Comparison of ENCODE assay signal across 9 cellular contexts in genomic region chr1:248807067-248807737, GRCh38. TPM values are rescaled to one million over a fixed set of nuclear protein-coding genes. Genes with fewer than 3 reads are reported as not detected.
A peak's percentile ranks its signal among the peaks of the same experiment; 100 is the strongest.
DNase-seq lines count a peak whose midpoint lies in the region; ATAC-seq lines count a peak whose summit lies in the region.
"Had no signal": no experiment of that assay in that cellular context is flagged by ENCODE, and none has a peak within 500 bp of the region (broad histone marks: within the 10 kb centered on the region; RNA-seq: fewer than 3 reads in every experiment).

No MANE protein-coding gene starts in this region.

- H3K36me3 Mint-ChIP-seq in IgD-negative memory B cell: peaks cover 5% of the 10 kb centered on the region

- peaks cover 0 to 5% (median 2%) of the 10 kb centered on the region in 3 donors for H3K9me3 Mint-ChIP-seq in IgD-negative memory B cell
- H3K9me3 Mint-ChIP-seq: dendritic cell treated with granulocyte-macrophage colony-stimulating factor and Interleukin-4, amounts not matched to agents 40 ng/mL and 50 ng/mL, for 4 days had no signal

- H3K4me1 Mint-ChIP-seq in IgD-negative memory B cell: peaks cover 31 to 38% (median 31%) of the 10 kb centered on the region in 3 donors

- DNase-seq in GDM1 (lab: John Stamatoyannopoulos, UW) (peak; percentile 46), T-helper 1 cell (peak in 4 of 5 donors; percentile 29 to 50 (median 38)), T47D (ENCODE audit: low read depth in 1 of 2, low spot score in 1 of 2) (peak; percentile 26 to 68), kidney glomerular epithelial cell (lab: John Stamatoyannopoulos, UW) (peak; percentile 8), ureter (ENCODE audit: low spot score) (no peak)
- DNase-seq in stimulated activated CD4-positive, alpha-beta T cell treated with anti-CD3 and anti-CD28 coated beads, TNF-alpha, amount 100 ng/mL, for 24 hours (ENCODE audit: low read depth in 3 of 3): peak; percentile 17 to 57 (median 18)

- H3K4me3 Mint-ChIP-seq in IgD-negative memory B cell: peak overlapping the region in 2 of 4 donors; percentile 28 to 38
- H3K4me3 Mint-ChIP-seq: dendritic cell treated with granulocyte-macrophage colony-stimulating factor and Interleukin-4, amounts not matched to agents 40 ng/mL and 50 ng/mL, for 4 days had no signal

- H3K27ac Mint-ChIP-seq in IgD-negative memory B cell: peak overlapping the region in 2 of 3 donors; percentile 7 to 67

- ATAC-seq in GM21515 (IDR thresholded peaks at IDR 0.05; ENCODE audit: unreplicated experiment): peak; percentile 60

- no peaks in the 10 kb centered on the region for H3K27me3 Mint-ChIP-seq in IgD-negative memory B cell
- H3K27me3 Mint-ChIP-seq: dendritic cell treated with granulocyte-macrophage colony-stimulating factor and Interleukin-4, amounts not matched to agents 40 ng/mL and 50 ng/mL, for 4 days had no signal

- in situ Hi-C loops in T47D (cut with HindIII; ENCODE audit: low pct_unique_long_range_greater_than_20kb, low sequenced_read_pairs): no loop called here

RNA-seq across cellular contexts. Expression of gene SH3BP5L, which starts 18.5 kb away (rescaled TPM):
- polyA plus RNA-seq in IgD-negative memory B cell: 4.9 TPM
- total RNA-seq in ureter: 21.7 TPM

RNA-seq across cellular contexts. Expression of gene ZNF672, which starts 30.8 kb away (rescaled TPM):
- polyA plus RNA-seq in IgD-negative memory B cell: 46.3 TPM
- total RNA-seq in ureter: 30.1 TPM

RNA-seq across cellular contexts. Expression of gene LYPD8, which starts 51.6 kb away (rescaled TPM):
- not detected for polyA plus RNA-seq in IgD-negative memory B cell
- not detected for total RNA-seq in ureter

RNA-seq across cellular contexts. Expression of gene ZNF692, which starts 51.7 kb away (rescaled TPM):
- polyA plus RNA-seq in IgD-negative memory B cell: 17.0 TPM
- total RNA-seq in ureter: 71.0 TPM
